19 cellular contexts compared by ENCODE assay signal in genomic region chr6:119453242-119453641, GRCh38.
"Had no signal": no experiment of that assay in that cellular context is flagged by ENCODE, and none has a peak within 500 bp of the region (broad histone marks: within the 10 kb centered on the region; RNA-seq: fewer than 3 reads in every experiment).

No MANE protein-coding gene starts in this region.

- H3K4me3 Mint-ChIP-seq: activated CD4-positive, alpha-beta T cell treated with anti-CD3 and anti-CD28 coated beads, Interleukin-2, amount 10 ng/mL, durations not matched to agents 24 days and 14 days; activated CD8-positive, alpha-beta T cell treated with anti-CD3 and anti-CD28 coated beads for 36 hours; activated T-cell treated with anti-CD3 and anti-CD28 coated beads, Interleukin-2, amount 50 U/mL, for 24 hours; dendritic cell treated with granulocyte-macrophage colony-stimulating factor and Interleukin-4, amounts not matched to agents 40 ng/mL and 50 ng/mL, for 4 days; naive thymus-derived CD8-positive, alpha-beta T cell; type B pancreatic cell had no signal

- ATAC-seq: activated CD8-positive, alpha-beta T cell treated with anti-CD3 and anti-CD28 coated beads for 36 hours; left cardiac atrium; naive thymus-derived CD8-positive, alpha-beta T cell had no signal

- H3K9me3 Mint-ChIP-seq: activated CD8-positive, alpha-beta T cell treated with anti-CD3 and anti-CD28 coated beads for 36 hours; activated T-cell treated with anti-CD3 and anti-CD28 coated beads, Interleukin-2, amount 50 U/mL, for 24 hours; type B pancreatic cell had no signal

- DNase-seq: activated CD4-positive, alpha-beta T cell treated with anti-CD3 and anti-CD28 coated beads, Interleukin-2, amount 10 ng/mL, durations not matched to agents 24 days and 14 days; activated CD4-positive, CD25-positive, alpha-beta regulatory T cell; activated CD8-positive, alpha-beta T cell treated with anti-CD3 and anti-CD28 coated beads for 36 hours; activated naive CD4-positive, alpha-beta T cell treated with Interleukin-2 at 50 U/mL for 16 hours; activated T-cell treated with anti-CD3 and anti-CD28 coated beads, Interleukin-2, amount 50 U/mL, for 24 hours; effector CD8-positive, alpha-beta T cell; left cardiac atrium; naive thymus-derived CD8-positive, alpha-beta T cell; occipital lobe; stimulated activated CD4-positive, alpha-beta T cell treated with anti-CD3 and anti-CD28 coated beads, Interleukin-12 subunit alpha, Interleukin-12 subunit beta, amount 100 ng/mL, for 4 hours; stimulated activated CD4-positive, alpha-beta T cell treated with anti-CD3 and anti-CD28 coated beads, Interleukin-1b, Interleukin-23, amount 100 ng/mL, for 48 hours; stimulated activated naive CD4-positive, alpha-beta T cell treated with Interleukin-2 at 50 U/mL for 16 hours; T-helper 1 cell; T-helper 9 cell had no signal

- H3K9me3 ChIP-seq: esophagus muscularis mucosa, suprapubic skin had no signal

- H3K36me3 Mint-ChIP-seq: naive thymus-derived CD8-positive, alpha-beta T cell; type B pancreatic cell had no signal

- H3K27ac ChIP-seq: esophagus muscularis mucosa, suprapubic skin had no signal

- H3K36me3 ChIP-seq: esophagus muscularis mucosa, suprapubic skin had no signal

- H3K27ac Mint-ChIP-seq: activated CD4-positive, alpha-beta T cell treated with anti-CD3 and anti-CD28 coated beads, Interleukin-2, amount 10 ng/mL, durations not matched to agents 24 days and 14 days; activated CD8-positive, alpha-beta T cell treated with anti-CD3 and anti-CD28 coated beads for 36 hours; activated T-cell treated with anti-CD3 and anti-CD28 coated beads, Interleukin-2, amount 50 U/mL, for 24 hours; activated T-helper 2 cell treated with anti-CD3 and anti-CD28 coated beads, Interferon-gamma antibody, Interleukin-2, Interleukin-4, amounts not matched to agents 10 μg/mL and 5 μg/mL and 100 μg/mL, durations not matched to agents 14 hours and 24 hours and 36 hours; type B pancreatic cell had no signal

- H3K4me3 ChIP-seq: esophagus muscularis mucosa, suprapubic skin had no signal

- H3K27me3 Mint-ChIP-seq: activated CD8-positive, alpha-beta T cell treated with anti-CD3 and anti-CD28 coated beads for 36 hours; type B pancreatic cell had no signal

- H3K27me3 ChIP-seq: esophagus muscularis mucosa, suprapubic skin had no signal
